Comparison of ENCODE assay signal across 8 cellular contexts in genomic region chr11:45847908-45848316, GRCh38. TPM values are rescaled to one million over a fixed set of nuclear protein-coding genes. Genes with fewer than 3 reads are reported as not detected.
DNase-seq lines count a peak whose midpoint lies in the region; ATAC-seq and TF ChIP-seq lines count a peak whose summit lies in the region.

No MANE protein-coding gene starts in this region.

- ATAC-seq in HG02798 (IDR thresholded peaks at IDR 0.05; ENCODE audit: poor library complexity, unreplicated experiment) (peak; percentile 2), upper lobe of right lung (peak; percentile 56)

- peak overlapping the region; percentile 83 for H3K27ac Mint-ChIP-seq in activated T-helper 1 cell treated with anti-CD3 and anti-CD28 coated beads, Interleukin-12 subunit alpha, Interleukin-12 subunit beta, Interleukin-2, Interleukin-4 antibody, amounts not matched to agents 30 ng/mL and 10 ng/mL and 1 ng/mL, durations not matched to agents 14 hours and 24 hours and 36 hours
- peak overlapping the region; percentile 59 for H3K27ac Mint-ChIP-seq in neural crest cell (ENCODE audit: unreplicated experiment)

- peaks cover 39% of the 10 kb centered on the region for H3K4me1 Mint-ChIP-seq in activated T-helper 1 cell treated with anti-CD3 and anti-CD28 coated beads, Interleukin-12 subunit alpha, Interleukin-12 subunit beta, Interleukin-2, Interleukin-4 antibody, amounts not matched to agents 30 ng/mL and 10 ng/mL and 1 ng/mL, durations not matched to agents 14 hours and 24 hours and 36 hours (ENCODE audit: low read depth)
- H3K4me1 Mint-ChIP-seq in neural crest cell = peaks cover 25% of the 10 kb centered on the region

- H3K27ac ChIP-seq in upper lobe of right lung = peak overlapping the region; percentile 99

- H3K9me3 ChIP-seq in upper lobe of right lung = no peaks in the 10 kb centered on the region

- peaks cover 6% of the 10 kb centered on the region for H3K27me3 Mint-ChIP-seq in activated T-helper 1 cell treated with anti-CD3 and anti-CD28 coated beads, Interleukin-12 subunit alpha, Interleukin-12 subunit beta, Interleukin-2, Interleukin-4 antibody, amounts not matched to agents 30 ng/mL and 10 ng/mL and 1 ng/mL, durations not matched to agents 14 hours and 24 hours and 36 hours (ENCODE audit: insufficient read depth)
- peaks cover 36% of the 10 kb centered on the region for H3K27me3 Mint-ChIP-seq in neural crest cell (ENCODE audit: low read depth)

- H3K4me1 ChIP-seq in upper lobe of right lung = peaks cover 53% of the 10 kb centered on the region

- peak overlapping the region; percentile 98 for H3K4me3 ChIP-seq in upper lobe of right lung

- no peak for TF ChIP-seq CTCF in neural crest cell (conservative IDR thresholded peaks at IDR 0.05)
- TF ChIP-seq CTCF in upper lobe of right lung (IDR thresholded peaks at IDR 0.05) = peak; percentile 13

- no peaks in the 10 kb centered on the region for H3K9me3 Mint-ChIP-seq in activated T-helper 1 cell treated with anti-CD3 and anti-CD28 coated beads, Interleukin-12 subunit alpha, Interleukin-12 subunit beta, Interleukin-2, Interleukin-4 antibody, amounts not matched to agents 30 ng/mL and 10 ng/mL and 1 ng/mL, durations not matched to agents 14 hours and 24 hours and 36 hours
- H3K9me3 Mint-ChIP-seq in neural crest cell = no peaks in the 10 kb centered on the region

- H3K36me3 Mint-ChIP-seq in activated T-helper 1 cell treated with anti-CD3 and anti-CD28 coated beads, Interleukin-12 subunit alpha, Interleukin-12 subunit beta, Interleukin-2, Interleukin-4 antibody, amounts not matched to agents 30 ng/mL and 10 ng/mL and 1 ng/mL, durations not matched to agents 14 hours and 24 hours and 36 hours (ENCODE audit: low read depth) = peaks cover 2% of the 10 kb centered on the region
- H3K36me3 Mint-ChIP-seq in neural crest cell (ENCODE audit: low read depth) = no peaks in the 10 kb centered on the region

- H3K4me3 Mint-ChIP-seq in activated T-helper 1 cell treated with anti-CD3 and anti-CD28 coated beads, Interleukin-12 subunit alpha, Interleukin-12 subunit beta, Interleukin-2, Interleukin-4 antibody, amounts not matched to agents 30 ng/mL and 10 ng/mL and 1 ng/mL, durations not matched to agents 14 hours and 24 hours and 36 hours = peak overlapping the region; percentile 86
- H3K4me3 Mint-ChIP-seq in neural crest cell = peak overlapping the region; percentile 89

- intact Hi-C loops in activated T-helper 1 cell treated with anti-CD3 and anti-CD28 coated beads, Interleukin-12 subunit alpha, Interleukin-12 subunit beta, Interleukin-2, Interleukin-4 antibody, amounts not matched to agents 30 ng/mL and 10 ng/mL and 1 ng/mL, durations not matched to agents 14 hours and 24 hours and 36 hours (cut with micrococcal nuclease) = loop anchor here (1.0 to 5.0 kb wide), 12 partner anchors 14 to 1419 kb away; partner anchors contain the start of genes ATG13, CD82, DGKZ and HARBI1
- intact Hi-C loops in upper lobe of right lung (cut with DNase I) = no loop called here

- DNase-seq in NCI-H2196 (lab: John Stamatoyannopoulos, UW; ENCODE audit: unreplicated experiment) (peak; percentile 30), NCI-H2196 treated with DMSO at 0.1 percent for 48 hours (lab: John Stamatoyannopoulos, UW; ENCODE audit: unreplicated experiment) (no peak), NCI-H748 treated with DMSO at 0.1 percent for 48 hours (lab: John Stamatoyannopoulos, UW) (peak; percentile 36), fibroblast of the conjunctiva (ENCODE audit: low read depth) (peak; percentile 38), neural crest cell (ENCODE audit: low read depth, low spot score) (peak; percentile 16), upper lobe of right lung (peak; percentile 74)
- peak; percentile 54 for DNase-seq in activated T-helper 1 cell treated with anti-CD3 and anti-CD28 coated beads, Interleukin-12 subunit alpha, Interleukin-12 subunit beta, Interleukin-2, Interleukin-4 antibody, amounts not matched to agents 30 ng/mL and 10 ng/mL and 1 ng/mL, durations not matched to agents 14 hours and 24 hours and 36 hours (ENCODE audit: low spot score)

- H3K36me3 ChIP-seq in upper lobe of right lung = no peaks in the 10 kb centered on the region

- H3K27me3 ChIP-seq in upper lobe of right lung = no peaks in the 10 kb centered on the region

RNA-seq across cellular contexts. Expression of gene CRY2, which starts 0.6 kb away (rescaled TPM):
- total RNA-seq in activated T-helper 1 cell treated with anti-CD3 and anti-CD28 coated beads, Interleukin-12 subunit alpha, Interleukin-12 subunit beta, Interleukin-2, Interleukin-4 antibody, amounts not matched to agents 30 ng/mL and 10 ng/mL and 1 ng/mL, durations not matched to agents 14 hours and 24 hours and 36 hours = 19.4 and 23.7 TPM in 2 replicates
- total RNA-seq in neural crest cell (19.0 and 23.8 TPM in 2 replicates), upper lobe of right lung (54.2 TPM)

RNA-seq across cellular contexts. Expression of gene MAPK8IP1, which starts 37.5 kb away (rescaled TPM):
- 0.51 and 0.91 TPM in 2 replicates for total RNA-seq in activated T-helper 1 cell treated with anti-CD3 and anti-CD28 coated beads, Interleukin-12 subunit alpha, Interleukin-12 subunit beta, Interleukin-2, Interleukin-4 antibody, amounts not matched to agents 30 ng/mL and 10 ng/mL and 1 ng/mL, durations not matched to agents 14 hours and 24 hours and 36 hours
- total RNA-seq in neural crest cell (36.6 and 38.7 TPM in 2 replicates), upper lobe of right lung (6.4 TPM)

RNA-seq across cellular contexts. Expression of gene SLC35C1, which starts 43.0 kb away (rescaled TPM):
- 16.3 and 18.2 TPM in 2 replicates for total RNA-seq in activated T-helper 1 cell treated with anti-CD3 and anti-CD28 coated beads, Interleukin-12 subunit alpha, Interleukin-12 subunit beta, Interleukin-2, Interleukin-4 antibody, amounts not matched to agents 30 ng/mL and 10 ng/mL and 1 ng/mL, durations not matched to agents 14 hours and 24 hours and 36 hours
- 12.9 and 13.3 TPM in 2 replicates for total RNA-seq in neural crest cell
- 25.1 TPM for total RNA-seq in upper lobe of right lung

RNA-seq across cellular contexts. Expression of gene FREY1, which starts 59.2 kb away (rescaled TPM):
- 0.59 and 1.9 TPM in 2 replicates for total RNA-seq in activated T-helper 1 cell treated with anti-CD3 and anti-CD28 coated beads, Interleukin-12 subunit alpha, Interleukin-12 subunit beta, Interleukin-2, Interleukin-4 antibody, amounts not matched to agents 30 ng/mL and 10 ng/mL and 1 ng/mL, durations not matched to agents 14 hours and 24 hours and 36 hours
- total RNA-seq in neural crest cell (2.5 and 3.3 TPM in 2 replicates), upper lobe of right lung (0.75 TPM)
